Comparison of ENCODE assay signal across 23 cellular contexts in genomic region chr11:71145368-71145767, GRCh38.
"Had no signal": no experiment of that assay in that cellular context is flagged by ENCODE, and none has a peak within 500 bp of the region (broad histone marks: within the 10 kb centered on the region; RNA-seq: fewer than 3 reads in every experiment).

No MANE protein-coding gene starts in this region.

- H3K36me3 ChIP-seq: MG63, SJSA1 had no signal

- H3K4me3 ChIP-seq: MG63, SJSA1, SK-N-MC had no signal

- H3K27me3 ChIP-seq: MG63, SJSA1 had no signal

- FAIRE-seq: RCC 7860 had no signal

- DNase-seq: Karpas-422, KG1, MG63, NCI-H1092, NCI-H1105 treated with DMSO at 0.1 percent for 48 hours, NCI-H1417 treated with DMSO at 0.1 percent for 48 hours, NCI-H146, NCI-H1694 treated with DMSO at 0.1 percent for 48 hours, NCI-H1930, NCI-H2081, NCI-H2171, NCI-H226, NCI-H446, NCI-H510A, NCI-H524 treated with DMSO at 0.1 percent for 48 hours, NCI-H69, NCI-H774, Right ventricle myocardium superior, RPMI8226, SIG-M5 had no signal
